Comparison of ENCODE assay signal across 1 cellular context in the genomic region with DNA sequence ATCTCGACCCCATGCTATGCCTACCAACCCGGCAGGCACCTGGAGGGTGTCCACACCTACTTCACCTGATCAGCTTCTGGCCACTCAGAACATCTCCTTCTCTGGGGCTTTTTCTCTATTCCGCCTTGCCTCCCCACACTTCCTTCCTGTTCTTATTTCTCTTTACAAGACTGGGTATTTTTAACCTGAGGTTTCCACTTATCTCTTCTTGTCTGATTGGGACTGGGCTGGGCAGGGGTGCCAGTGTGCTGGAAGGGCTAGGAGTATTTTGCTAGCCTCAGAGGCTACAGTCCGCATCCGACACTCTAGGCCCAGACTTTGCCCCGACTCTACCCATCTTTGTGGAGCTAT.
TF ChIP-seq lines count a peak whose summit lies in the region.

No MANE protein-coding gene starts in this region.

TF ChIP-seq in SK-N-SH, 30 proteins besides CTCF, POLR2A, EP300 and RAD21 (continued from another document):
- no peak for TF ChIP-seq RFX5 (IDR thresholded peaks at IDR 0.05; ENCODE audit: low read length)
- TF ChIP-seq, protein P1, sequence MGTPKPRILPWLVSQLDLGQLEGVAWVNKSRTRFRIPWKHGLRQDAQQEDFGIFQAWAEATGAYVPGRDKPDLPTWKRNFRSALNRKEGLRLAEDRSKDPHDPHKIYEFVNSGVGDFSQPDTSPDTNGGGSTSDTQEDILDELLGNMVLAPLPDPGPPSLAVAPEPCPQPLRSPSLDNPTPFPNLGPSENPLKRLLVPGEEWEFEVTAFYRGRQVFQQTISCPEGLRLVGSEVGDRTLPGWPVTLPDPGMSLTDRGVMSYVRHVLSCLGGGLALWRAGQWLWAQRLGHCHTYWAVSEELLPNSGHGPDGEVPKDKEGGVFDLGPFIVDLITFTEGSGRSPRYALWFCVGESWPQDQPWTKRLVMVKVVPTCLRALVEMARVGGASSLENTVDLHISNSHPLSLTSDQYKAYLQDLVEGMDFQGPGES (IDR thresholded peaks at IDR 0.05; ENCODE audit: low read depth, low read length), result no peak
- TF ChIP-seq, protein P2, sequence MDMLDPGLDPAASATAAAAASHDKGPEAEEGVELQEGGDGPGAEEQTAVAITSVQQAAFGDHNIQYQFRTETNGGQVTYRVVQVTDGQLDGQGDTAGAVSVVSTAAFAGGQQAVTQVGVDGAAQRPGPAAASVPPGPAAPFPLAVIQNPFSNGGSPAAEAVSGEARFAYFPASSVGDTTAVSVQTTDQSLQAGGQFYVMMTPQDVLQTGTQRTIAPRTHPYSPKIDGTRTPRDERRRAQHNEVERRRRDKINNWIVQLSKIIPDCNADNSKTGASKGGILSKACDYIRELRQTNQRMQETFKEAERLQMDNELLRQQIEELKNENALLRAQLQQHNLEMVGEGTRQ (IDR thresholded peaks at IDR 0.05; ENCODE audit: borderline replicate concordance, low read depth, low read length), result no peak
- TF ChIP-seq YY1 (IDR thresholded peaks at IDR 0.05; ENCODE audit: low read depth), result no peak
- TF ChIP-seq MEF2A (IDR thresholded peaks at IDR 0.05; ENCODE audit: borderline replicate concordance, low read depth), result no peak
- no peak for TF ChIP-seq SMC3 (IDR thresholded peaks at IDR 0.05; ENCODE audit: low read depth, low read length)
- no peak for TF ChIP-seq SIN3A (IDR thresholded peaks at IDR 0.05; ENCODE audit: borderline replicate concordance, low read depth, low read length)
TF ChIP-seq in SK-N-SH: peak in this region for 0.
